ENCODE assay signal across 13 cellular contexts in the genomic region with DNA sequence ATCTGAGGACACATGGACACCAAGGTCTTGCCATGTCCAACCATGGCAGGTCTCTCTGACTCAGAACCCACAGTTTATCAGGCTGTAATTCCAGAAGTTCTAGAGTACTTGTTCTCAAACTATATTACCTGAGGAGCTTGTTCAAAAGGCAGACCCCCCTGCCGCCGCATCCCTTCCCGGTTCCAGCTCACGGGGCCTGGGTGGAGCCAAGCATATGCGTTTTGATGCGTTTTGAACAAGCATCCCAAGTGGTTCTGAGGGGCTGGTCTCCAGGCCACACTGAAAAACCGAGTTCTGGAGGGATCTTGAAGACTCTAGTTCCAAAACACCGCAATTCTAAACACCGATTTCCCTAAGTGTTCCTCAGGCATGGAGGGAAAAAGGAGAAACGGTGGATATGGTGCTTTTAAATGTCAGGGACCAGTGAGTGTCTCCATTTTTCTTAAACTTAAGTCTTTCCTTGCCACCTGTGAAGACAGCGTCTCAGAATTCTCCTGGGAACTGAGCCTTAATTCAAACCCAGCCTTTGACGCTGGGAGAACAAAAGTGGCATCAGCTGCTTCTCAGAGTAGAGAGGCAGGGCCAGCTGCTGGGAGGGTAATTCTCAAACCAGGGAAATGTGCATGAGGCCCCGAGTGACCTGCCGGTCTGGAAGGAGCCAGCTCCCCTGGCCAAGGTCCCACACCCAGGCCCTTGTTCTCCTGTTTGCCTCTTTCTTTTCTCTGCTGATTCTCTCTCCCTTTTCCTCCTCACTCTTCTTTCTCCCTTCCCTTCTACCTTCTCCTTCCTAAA.
DNase-seq lines count a peak whose midpoint lies in the region; ATAC-seq and TF ChIP-seq lines count a peak whose summit lies in the region.
"Had no signal": no experiment of that assay in that cellular context is flagged by ENCODE, and none has a peak within 500 bp of the region (broad histone marks: within the 10 kb centered on the region; RNA-seq: fewer than 3 reads in every experiment).

No MANE protein-coding gene starts in this region.

- TF ChIP-seq CTCF in testis (IDR thresholded peaks at IDR 0.05) (no peak), mucosa of descending colon (IDR thresholded peaks at IDR 0.05) (no peak)

- H3K36me3 Mint-ChIP-seq in activated T-cell treated with anti-CD3 and anti-CD28 coated beads, Interleukin-2, amount 50 U/mL, for 72 hours (ENCODE audit: insufficient read depth in 2 of 2) = peaks cover 0 to 2% of the 10 kb centered on the region in 2 donors
- peaks cover 22% of the 10 kb centered on the region for H3K36me3 Mint-ChIP-seq in activated T-cell treated with anti-CD3 and anti-CD28 coated beads, Interleukin-2, amount 50 U/mL, for 4 hours (ENCODE audit: insufficient read depth)
- peaks cover 84% of the 10 kb centered on the region for H3K36me3 Mint-ChIP-seq in dendritic cell treated with granulocyte-macrophage colony-stimulating factor and Interleukin-4, amounts not matched to agents 40 ng/mL and 50 ng/mL, for 4 days (ENCODE audit: low read depth)
- peaks cover under 1 to 18% of the 10 kb centered on the region in 2 donors for H3K36me3 Mint-ChIP-seq in naive B cell

- H3K27ac Mint-ChIP-seq in activated T-cell treated with anti-CD3 and anti-CD28 coated beads, Interleukin-2, amount 50 U/mL, for 72 hours = peak overlapping the region; percentile 64
- H3K27ac Mint-ChIP-seq in dendritic cell treated with granulocyte-macrophage colony-stimulating factor and Interleukin-4, amounts not matched to agents 40 ng/mL and 50 ng/mL, for 4 days = peak overlapping the region; percentile 6
- peak overlapping the region in 4 of 6 donors; percentile 9 to 83 (median 30) for H3K27ac Mint-ChIP-seq in naive B cell

- peak overlapping the region; percentile 49 to 59 for H3K27ac ChIP-seq in testis
- H3K27ac ChIP-seq: HL-60, VCaP had no signal

- no peak overlapping the region for H3K4me3 Mint-ChIP-seq in activated T-cell treated with anti-CD3 and anti-CD28 coated beads, Interleukin-2, amount 50 U/mL, for 72 hours
- no peak overlapping the region for H3K4me3 Mint-ChIP-seq in activated T-cell treated with anti-CD3 and anti-CD28 coated beads, Interleukin-2, amount 50 U/mL, for 4 hours
- no peak overlapping the region for H3K4me3 Mint-ChIP-seq in dendritic cell treated with granulocyte-macrophage colony-stimulating factor and Interleukin-4, amounts not matched to agents 40 ng/mL and 50 ng/mL, for 4 days
- H3K4me3 Mint-ChIP-seq in naive B cell = no peak overlapping the region

- no peaks in the 10 kb centered on the region for H3K9me3 ChIP-seq in testis
- no peaks in the 10 kb centered on the region for H3K9me3 ChIP-seq in mucosa of descending colon

- no peaks in the 10 kb centered on the region for H3K27me3 ChIP-seq in testis

- no peak overlapping the region for H3K4me3 ChIP-seq in testis
- H3K4me3 ChIP-seq in mucosa of descending colon = no peak overlapping the region

- WGBS in testis, 2 donors = 70 to 72% methylated on average over 14 of the region's 14 CpGs

- no peaks in the 10 kb centered on the region for H3K9me3 Mint-ChIP-seq in activated T-cell treated with anti-CD3 and anti-CD28 coated beads, Interleukin-2, amount 50 U/mL, for 72 hours
- no peaks in the 10 kb centered on the region for H3K9me3 Mint-ChIP-seq in activated T-cell treated with anti-CD3 and anti-CD28 coated beads, Interleukin-2, amount 50 U/mL, for 4 hours
- H3K9me3 Mint-ChIP-seq in dendritic cell treated with granulocyte-macrophage colony-stimulating factor and Interleukin-4, amounts not matched to agents 40 ng/mL and 50 ng/mL, for 4 days = no peaks in the 10 kb centered on the region
- no peaks in the 10 kb centered on the region for H3K9me3 Mint-ChIP-seq in naive B cell

- peaks cover 10% of the 10 kb centered on the region for H3K4me1 Mint-ChIP-seq in activated T-cell treated with anti-CD3 and anti-CD28 coated beads, Interleukin-2, amount 50 U/mL, for 72 hours (ENCODE audit: low read depth)
- no peaks in the 10 kb centered on the region for H3K4me1 Mint-ChIP-seq in activated T-cell treated with anti-CD3 and anti-CD28 coated beads, Interleukin-2, amount 50 U/mL, for 4 hours (ENCODE audit: low read depth)
- H3K4me1 Mint-ChIP-seq in dendritic cell treated with granulocyte-macrophage colony-stimulating factor and Interleukin-4, amounts not matched to agents 40 ng/mL and 50 ng/mL, for 4 days (ENCODE audit: low read depth) = no peaks in the 10 kb centered on the region
- peaks cover 0 to 4% (median 2%) of the 10 kb centered on the region in 3 donors for H3K4me1 Mint-ChIP-seq in naive B cell

- TF ChIP-seq POLR2A in testis (IDR thresholded peaks at IDR 0.05) = no peak

- no peak for ATAC-seq in activated T-cell treated with anti-CD3 and anti-CD28 coated beads, Interleukin-2, amount 50 U/mL, for 72 hours (replicated peaks in 1 of 2)
- ATAC-seq in activated T-cell treated with anti-CD3 and anti-CD28 coated beads, Interleukin-2, amount 50 U/mL, for 4 hours = no peak
- ATAC-seq in naive B cell (ENCODE audit: low read depth in 2 of 2) (no peak), mucosa of descending colon (no peak)
- ATAC-seq: Panc1 had no signal

- no peaks in the 10 kb centered on the region for H3K27me3 Mint-ChIP-seq in activated T-cell treated with anti-CD3 and anti-CD28 coated beads, Interleukin-2, amount 50 U/mL, for 72 hours (ENCODE audit: low read depth)
- H3K27me3 Mint-ChIP-seq in activated T-cell treated with anti-CD3 and anti-CD28 coated beads, Interleukin-2, amount 50 U/mL, for 4 hours (ENCODE audit: low read depth) = no peaks in the 10 kb centered on the region
- H3K27me3 Mint-ChIP-seq in dendritic cell treated with granulocyte-macrophage colony-stimulating factor and Interleukin-4, amounts not matched to agents 40 ng/mL and 50 ng/mL, for 4 days = no peaks in the 10 kb centered on the region
- H3K27me3 Mint-ChIP-seq in naive B cell = no peaks in the 10 kb centered on the region

- peaks cover 29% of the 10 kb centered on the region for H3K4me1 ChIP-seq in testis
- no peaks in the 10 kb centered on the region for H3K4me1 ChIP-seq in mucosa of descending colon (ENCODE audit: low read depth)

- no peaks in the 10 kb centered on the region for H3K36me3 ChIP-seq in testis (ENCODE audit: low read depth, missing control alignments)
- H3K36me3 ChIP-seq in mucosa of descending colon (ENCODE audit: low read depth) = peaks cover 7% of the 10 kb centered on the region

- intact Hi-C loops in dendritic cell treated with granulocyte-macrophage colony-stimulating factor and Interleukin-4, amounts not matched to agents 40 ng/mL and 50 ng/mL, for 4 days (cut with micrococcal nuclease) = loop anchor here (5.0 kb wide), 1 partner anchor 292 kb away; no protein-coding TSS in a partner anchor
- intact Hi-C loops in testis (cut with DNase I; ENCODE audit: low total_unique reads) (loop anchor here (10.0 kb wide), 1 partner anchor 290 kb away; no protein-coding TSS in a partner anchor), mucosa of descending colon (cut with DNase I, micrococcal nuclease) (loop anchor here in 1 of 2 donors (10.0 kb wide), 1 partner anchor 290 kb away; no protein-coding TSS in a partner anchor)

- no peak for DNase-seq in activated T-cell treated with anti-CD3 and anti-CD28 coated beads, Interleukin-2, amount 50 U/mL, for 72 hours
- no peak for DNase-seq in activated T-cell treated with anti-CD3 and anti-CD28 coated beads, Interleukin-2, amount 50 U/mL, for 4 hours
- no peak for DNase-seq in naive B cell
- peak; percentile 44 for DNase-seq in testis
- no peak for DNase-seq in HPDE6-E6E7 (ENCODE audit: extremely low spot score)
- no peak for DNase-seq in mucosa of descending colon
- DNase-seq in OCI-M2 (lab: John Stamatoyannopoulos, UW; ENCODE audit: unreplicated experiment) = no peak
- DNase-seq: activated naive CD4-positive, alpha-beta T cell; NCI-H146 had no signal

Comparison
In these comparisons a context has a peak if more than half of its experiments do, and no peak if none do; other contexts are left out.
1. H3K27ac Mint-ChIP-seq: peak in every context shown above with its lines; median percentile 64 in activated T-cell treated with anti-CD3 and anti-CD28 coated beads, Interleukin-2, amount 50 U/mL, for 72 hours; 30 in naive B cell; 6 in dendritic cell treated with granulocyte-macrophage colony-stimulating factor and Interleukin-4, amounts not matched to agents 40 ng/mL and 50 ng/mL, for 4 days.